Comparison of ENCODE assay signal across 12 cellular contexts in genomic region chr6:41334482-41335023, GRCh38. TPM values are rescaled to one million over a fixed set of nuclear protein-coding genes. Genes with fewer than 3 reads are reported as not detected.
DNase-seq lines count a peak whose midpoint lies in the region; ATAC-seq and TF ChIP-seq lines count a peak whose summit lies in the region.
"Had no signal": no experiment of that assay in that cellular context is flagged by ENCODE, and none has a peak within 500 bp of the region (broad histone marks: within the 10 kb centered on the region; RNA-seq: fewer than 3 reads in every experiment).

No MANE protein-coding gene starts in this region.

- H3K9me3 ChIP-seq in Peyer's patch, result no peaks in the 10 kb centered on the region
- H3K9me3 ChIP-seq in gastroesophageal sphincter, result no peaks in the 10 kb centered on the region
- no peaks in the 10 kb centered on the region for H3K9me3 ChIP-seq in uterus

- WGBS in gastroesophageal sphincter (ENCODE audit: low coverage in 1 of 2), 2 donors, result 44 to 56% methylated on average over 9 to 11 of the region's 11 CpGs

- peak overlapping the region; percentile 13 for H3K27ac Mint-ChIP-seq in T-helper 2 cell treated with Interferon-gamma antibody and Interleukin-4, amounts not matched to agents 5 μg/mL and 100 μg/mL, for 36 hours
- H3K27ac Mint-ChIP-seq in activated naive CD8-positive, alpha-beta T cell treated with anti-CD3 and anti-CD28 coated beads, Interleukin-2, amount 50 U/mL, for 24 hours, result peak overlapping the region; percentile 93

- TF ChIP-seq POLR2A in Peyer's patch (IDR thresholded peaks at IDR 0.05), result no peak
- no peak for TF ChIP-seq POLR2A in gastroesophageal sphincter (IDR thresholded peaks at IDR 0.05)
- TF ChIP-seq POLR2A in uterus (IDR thresholded peaks at IDR 0.05), result no peak

- TF ChIP-seq EP300 in gastroesophageal sphincter (IDR thresholded peaks at IDR 0.05), result no peak

- H3K4me1 ChIP-seq in Peyer's patch (peaks cover 0 to 18% (median 6%) of the 10 kb centered on the region in 4 donors), gastroesophageal sphincter (no peaks in the 10 kb centered on the region), uterus (no peaks in the 10 kb centered on the region)

- H3K27me3 ChIP-seq in Peyer's patch (no peaks in the 10 kb centered on the region), gastroesophageal sphincter (peaks cover 52% of the 10 kb centered on the region), uterus (no peaks in the 10 kb centered on the region)

- H3K4me3 ChIP-seq in retinal pigment epithelial cell (ENCODE audit: low read length) (no peak overlapping the region), Peyer's patch (no peak overlapping the region), gastroesophageal sphincter (no peak overlapping the region), uterus (no peak overlapping the region)

- H3K36me3 ChIP-seq in Peyer's patch, result no peaks in the 10 kb centered on the region
- no peaks in the 10 kb centered on the region for H3K36me3 ChIP-seq in gastroesophageal sphincter
- H3K36me3 ChIP-seq in uterus, result no peaks in the 10 kb centered on the region

- intact Hi-C loops in uterus (cut with DNase I; ENCODE audit: low total_unique reads), result no loop called here

- H3K9me3 Mint-ChIP-seq in T-helper 2 cell treated with Interferon-gamma antibody and Interleukin-4, amounts not matched to agents 5 μg/mL and 100 μg/mL, for 36 hours, result no peaks in the 10 kb centered on the region
- H3K9me3 Mint-ChIP-seq in activated naive CD8-positive, alpha-beta T cell treated with anti-CD3 and anti-CD28 coated beads, Interleukin-2, amount 50 U/mL, for 24 hours, result no peaks in the 10 kb centered on the region

- H3K4me1 Mint-ChIP-seq in T-helper 2 cell treated with Interferon-gamma antibody and Interleukin-4, amounts not matched to agents 5 μg/mL and 100 μg/mL, for 36 hours (ENCODE audit: low read depth), result peaks cover 18% of the 10 kb centered on the region
- peaks cover 54% of the 10 kb centered on the region for H3K4me1 Mint-ChIP-seq in activated naive CD8-positive, alpha-beta T cell treated with anti-CD3 and anti-CD28 coated beads, Interleukin-2, amount 50 U/mL, for 24 hours

- H3K36me3 Mint-ChIP-seq in T-helper 2 cell treated with Interferon-gamma antibody and Interleukin-4, amounts not matched to agents 5 μg/mL and 100 μg/mL, for 36 hours (ENCODE audit: low read depth), result no peaks in the 10 kb centered on the region
- no peaks in the 10 kb centered on the region for H3K36me3 Mint-ChIP-seq in activated naive CD8-positive, alpha-beta T cell treated with anti-CD3 and anti-CD28 coated beads, Interleukin-2, amount 50 U/mL, for 24 hours (ENCODE audit: low read depth)

- H3K27ac ChIP-seq in Peyer's patch, result peak overlapping the region in 2 of 4 donors; percentile 11 to 68
- no peak overlapping the region for H3K27ac ChIP-seq in gastroesophageal sphincter
- no peak overlapping the region for H3K27ac ChIP-seq in uterus

- no peak for DNase-seq in T-helper 2 cell treated with Interferon-gamma antibody and Interleukin-4, amounts not matched to agents 5 μg/mL and 100 μg/mL, for 36 hours (ENCODE audit: low spot score)
- DNase-seq in T-helper 2 cell (no peak), HuH-7 (ENCODE audit: low spot score) (peak; percentile 20), retinal pigment epithelial cell (ENCODE audit: low read depth) (no peak), Peyer's patch (no peak), uterus (no peak)
- DNase-seq in activated naive CD8-positive, alpha-beta T cell treated with anti-CD3 and anti-CD28 coated beads, Interleukin-2, amount 50 U/mL, for 24 hours, result peak; percentile 28
- DNase-seq: COR-L47 had no signal

- peaks cover 12% of the 10 kb centered on the region for H3K27me3 Mint-ChIP-seq in T-helper 2 cell treated with Interferon-gamma antibody and Interleukin-4, amounts not matched to agents 5 μg/mL and 100 μg/mL, for 36 hours (ENCODE audit: low read depth)
- no peaks in the 10 kb centered on the region for H3K27me3 Mint-ChIP-seq in activated naive CD8-positive, alpha-beta T cell treated with anti-CD3 and anti-CD28 coated beads, Interleukin-2, amount 50 U/mL, for 24 hours

- TF ChIP-seq CTCF in retinal pigment epithelial cell (conservative IDR thresholded peaks at IDR 0.05; ENCODE audit: low read depth, low read length) (peak; percentile 25), Peyer's patch (IDR thresholded peaks at IDR 0.05) (no peak), gastroesophageal sphincter (IDR thresholded peaks at IDR 0.05) (no peak), uterus (IDR thresholded peaks at IDR 0.05) (no peak)

- ATAC-seq in activated naive CD8-positive, alpha-beta T cell treated with anti-CD3 and anti-CD28 coated beads, Interleukin-2, amount 50 U/mL, for 24 hours, result no peak
- ATAC-seq in gastroesophageal sphincter, result no peak
- ATAC-seq: left lobe of liver had no signal

- no peak overlapping the region for H3K4me3 Mint-ChIP-seq in T-helper 2 cell treated with Interferon-gamma antibody and Interleukin-4, amounts not matched to agents 5 μg/mL and 100 μg/mL, for 36 hours
- H3K4me3 Mint-ChIP-seq in activated naive CD8-positive, alpha-beta T cell treated with anti-CD3 and anti-CD28 coated beads, Interleukin-2, amount 50 U/mL, for 24 hours, result peak overlapping the region; percentile 55

RNA-seq across cellular contexts. Expression of gene NCR2, which starts 0.9 kb away (rescaled TPM):
- total RNA-seq in Peyer's patch (not detected), gastroesophageal sphincter (not detected), uterus (not detected)
- total RNA-seq: activated CD8-positive, alpha-beta memory T cell treated with anti-CD3 and anti-CD28 coated beads for 36 hours; left lobe of liver; subcutaneous adipose tissue had no signal

RNA-seq across cellular contexts. Expression of gene TREM1, which starts 48.1 kb away (rescaled TPM):
- total RNA-seq in Peyer's patch (1 to 10 TPM in 1 of 4 donors, not detected in 3; 2.1 TPM), gastroesophageal sphincter (1 to 10 TPM in 1 of 4 donors, under 1 TPM in 1, not detected in 2; 0.25 to 5.5 TPM), uterus (10 to 100 TPM in 1 of 4 donors, 1 to 10 TPM in 1, under 1 TPM in 2; 0.26 to 30.6 (median 1.1) TPM)
- total RNA-seq: activated CD8-positive, alpha-beta memory T cell treated with anti-CD3 and anti-CD28 coated beads for 36 hours had no signal

Comparison
In these comparisons a context has a peak if more than half of its experiments do, and no peak if none do; other contexts are left out.
1. DNase-seq: peak in HuH-7 (single experiment) and activated naive CD8-positive, alpha-beta T cell treated with anti-CD3 and anti-CD28 coated beads, Interleukin-2, amount 50 U/mL, for 24 hours (single experiment); none in T-helper 2 cell treated with Interferon-gamma antibody and Interleukin-4, amounts not matched to agents 5 μg/mL and 100 μg/mL, for 36 hours (single experiment), T-helper 2 cell (0 of 5), retinal pigment epithelial cell (single experiment), Peyer's patch (0 of 3) and uterus (0 of 2).